In the genomic region with DNA sequence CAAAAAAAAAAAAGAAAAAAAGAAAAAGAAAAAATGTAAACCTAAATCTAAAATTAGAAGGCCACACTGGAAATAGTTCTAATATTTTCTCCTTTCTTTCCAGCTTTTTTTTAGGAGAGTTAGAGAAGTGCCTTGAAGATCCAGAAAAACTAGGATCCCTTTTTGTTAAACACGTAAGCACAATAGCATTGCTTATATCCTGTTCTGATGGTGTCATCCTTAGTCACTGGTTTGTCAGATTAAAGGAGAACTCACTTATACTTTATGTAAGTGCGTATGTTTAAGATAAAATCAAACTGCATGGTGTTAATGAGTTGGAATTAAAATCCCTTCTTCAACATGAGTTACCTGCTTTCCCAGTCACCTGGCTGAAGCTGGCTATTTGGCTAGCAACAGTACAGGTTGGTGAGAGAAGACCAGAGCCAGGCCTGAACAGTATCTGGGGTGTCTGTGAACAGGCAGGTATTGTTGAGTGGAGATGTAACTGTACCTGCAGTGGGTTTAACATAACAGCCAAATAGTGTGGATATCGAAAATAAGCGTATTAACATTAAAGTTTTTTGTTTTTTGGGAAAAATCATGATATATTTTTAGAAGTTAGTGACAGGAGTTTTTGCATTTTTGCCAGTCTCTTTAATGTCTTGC, we compare ENCODE assay signal across 17 cellular contexts.
DNase-seq lines count a peak whose midpoint lies in the region; ATAC-seq and TF ChIP-seq lines count a peak whose summit lies in the region.
"Had no signal": no experiment of that assay in that cellular context is flagged by ENCODE, and none has a peak within 500 bp of the region (broad histone marks: within the 10 kb centered on the region; RNA-seq: fewer than 3 reads in every experiment).

No MANE protein-coding gene starts in this region.

- peak overlapping the region; percentile 9 for H3K9ac ChIP-seq in skeletal muscle satellite cell (ENCODE audit: low read depth, low read length)

- H3K36me3 ChIP-seq in skeletal muscle satellite cell (ENCODE audit: insufficient read depth, low read length) (peaks cover 96% of the 10 kb centered on the region), HAP-1 (replicated peaks) (peaks cover 5% of the 10 kb centered on the region)
- H3K36me3 ChIP-seq: ovary had no signal

- H3K4me1 Mint-ChIP-seq in HFFc6 (ENCODE audit: low read depth), result peaks cover 40% of the 10 kb centered on the region

- peaks cover 18% of the 10 kb centered on the region for H3K27me3 Mint-ChIP-seq in HFFc6 (ENCODE audit: insufficient read depth)

- H3K4me3 Mint-ChIP-seq in HFFc6, result peak overlapping the region; percentile 43; the same call in 1 of the 2 replicates

- H3K27me3 ChIP-seq in skeletal muscle satellite cell (ENCODE audit: control insufficient read depth, insufficient read depth, low read length) (no peaks in the 10 kb centered on the region), HAP-1 (ENCODE audit: low read depth) (no peaks in the 10 kb centered on the region)
- H3K27me3 ChIP-seq: heart left ventricle, ovary had no signal

- H3K27ac Mint-ChIP-seq in HFFc6, result peak overlapping the region; percentile 92
- H3K27ac Mint-ChIP-seq: activated T-helper 2 cell treated with anti-CD3 and anti-CD28 coated beads, Interferon-gamma antibody, Interleukin-2, Interleukin-4, amounts not matched to agents 10 μg/mL and 5 μg/mL and 100 μg/mL, durations not matched to agents 14 hours and 24 hours and 36 hours had no signal

- H3K4me1 ChIP-seq in skeletal muscle satellite cell (ENCODE audit: control insufficient read depth, insufficient read depth, low read length), result peaks cover 30% of the 10 kb centered on the region
- peaks cover 9% of the 10 kb centered on the region for H3K4me1 ChIP-seq in HAP-1

- H3K9me3 ChIP-seq in skeletal muscle satellite cell (replicated peaks; ENCODE audit: low read length) (no peaks in the 10 kb centered on the region), HAP-1 (no peaks in the 10 kb centered on the region)
- H3K9me3 ChIP-seq: heart left ventricle, mucosa of descending colon, ovary had no signal

- peaks cover 61% of the 10 kb centered on the region for H3K36me3 Mint-ChIP-seq in HFFc6 (ENCODE audit: low read depth)

- no peak overlapping the region for H3K4me3 ChIP-seq in skeletal muscle satellite cell (ENCODE audit: low read length)
- H3K4me3 ChIP-seq in HAP-1, result no peak overlapping the region
- H3K4me3 ChIP-seq: heart left ventricle, mucosa of descending colon, ovary had no signal

- no peaks in the 10 kb centered on the region for H3K9me3 Mint-ChIP-seq in HFFc6
- H3K9me3 Mint-ChIP-seq: activated T-helper 2 cell treated with anti-CD3 and anti-CD28 coated beads, Interferon-gamma antibody, Interleukin-2, Interleukin-4, amounts not matched to agents 10 μg/mL and 5 μg/mL and 100 μg/mL, durations not matched to agents 14 hours and 24 hours and 36 hours had no signal

- TF ChIP-seq CTCF in HFFc6 (IDR thresholded peaks at IDR 0.05), result no peak

- no peak overlapping the region for H3K4me2 ChIP-seq in skeletal muscle satellite cell (ENCODE audit: low read length)

- ATAC-seq in SK-N-SH treated with all-trans-retinoic acid at 6 μM for 48 hours (peak; percentile 18; the same call in 2 of the 3 replicates), esophagus mucosa (peak; percentile 91), GM18861 (IDR thresholded peaks at IDR 0.05; ENCODE audit: unreplicated experiment) (no peak)
- ATAC-seq: heart left ventricle; mucosa of descending colon; stimulated activated naive CD8-positive, alpha-beta T cell treated with anti-CD3 and anti-CD28 coated beads, Interleukin-15, Interleukin-2, amounts not matched to agents 100 U/mL and 50 U/mL, for 24 hours had no signal

- in situ Hi-C loops in HAP-1 (cut with MboI; ENCODE audit: low sequenced_read_pairs), result no loop called here

- DNase-seq in HFFc6, result peak; percentile 73
- DNase-seq in retina, result no peak
- DNase-seq in HAP-1 (ENCODE audit: low spot score in 2 of 2), result no peak
- DNase-seq: C1 segment of cervical spinal cord; DMS53; heart left ventricle; mucosa of descending colon; NCI-H1436 treated with DMSO at 0.1 percent for 48 hours; NCI-H446 treated with DMSO at 0.1 percent for 48 hours; ovary; small intestine; stimulated activated naive CD8-positive, alpha-beta T cell treated with anti-CD3 and anti-CD28 coated beads, Interleukin-15, Interleukin-2, amounts not matched to agents 100 U/mL and 50 U/mL, for 24 hours had no signal

TF ChIP-seq in SK-N-SH treated with all-trans-retinoic acid at 6 μM for 48 hours, 23 proteins besides CTCF, POLR2A, EP300 and RAD21:
- TF ChIP-seq, protein P1, sequence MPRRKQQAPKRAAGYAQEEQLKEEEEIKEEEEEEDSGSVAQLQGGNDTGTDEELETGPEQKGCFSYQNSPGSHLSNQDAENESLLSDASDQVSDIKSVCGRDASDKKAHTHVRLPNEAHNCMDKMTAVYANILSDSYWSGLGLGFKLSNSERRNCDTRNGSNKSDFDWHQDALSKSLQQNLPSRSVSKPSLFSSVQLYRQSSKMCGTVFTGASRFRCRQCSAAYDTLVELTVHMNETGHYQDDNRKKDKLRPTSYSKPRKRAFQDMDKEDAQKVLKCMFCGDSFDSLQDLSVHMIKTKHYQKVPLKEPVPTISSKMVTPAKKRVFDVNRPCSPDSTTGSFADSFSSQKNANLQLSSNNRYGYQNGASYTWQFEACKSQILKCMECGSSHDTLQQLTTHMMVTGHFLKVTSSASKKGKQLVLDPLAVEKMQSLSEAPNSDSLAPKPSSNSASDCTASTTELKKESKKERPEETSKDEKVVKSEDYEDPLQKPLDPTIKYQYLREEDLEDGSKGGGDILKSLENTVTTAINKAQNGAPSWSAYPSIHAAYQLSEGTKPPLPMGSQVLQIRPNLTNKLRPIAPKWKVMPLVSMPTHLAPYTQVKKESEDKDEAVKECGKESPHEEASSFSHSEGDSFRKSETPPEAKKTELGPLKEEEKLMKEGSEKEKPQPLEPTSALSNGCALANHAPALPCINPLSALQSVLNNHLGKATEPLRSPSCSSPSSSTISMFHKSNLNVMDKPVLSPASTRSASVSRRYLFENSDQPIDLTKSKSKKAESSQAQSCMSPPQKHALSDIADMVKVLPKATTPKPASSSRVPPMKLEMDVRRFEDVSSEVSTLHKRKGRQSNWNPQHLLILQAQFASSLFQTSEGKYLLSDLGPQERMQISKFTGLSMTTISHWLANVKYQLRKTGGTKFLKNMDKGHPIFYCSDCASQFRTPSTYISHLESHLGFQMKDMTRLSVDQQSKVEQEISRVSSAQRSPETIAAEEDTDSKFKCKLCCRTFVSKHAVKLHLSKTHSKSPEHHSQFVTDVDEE (CRISPR knock-in tag; IDR thresholded peaks at IDR 0.05), result no peak
- TF ChIP-seq TCF4 (CRISPR knock-in tag; IDR thresholded peaks at IDR 0.05; ENCODE audit: borderline replicate concordance), result no peak
- no peak for TF ChIP-seq ESRRG (CRISPR knock-in tag; IDR thresholded peaks at IDR 0.05)
- TF ChIP-seq PPARA (CRISPR knock-in tag; IDR thresholded peaks at IDR 0.05; ENCODE audit: borderline replicate concordance), result no peak
- TF ChIP-seq, protein P2, sequence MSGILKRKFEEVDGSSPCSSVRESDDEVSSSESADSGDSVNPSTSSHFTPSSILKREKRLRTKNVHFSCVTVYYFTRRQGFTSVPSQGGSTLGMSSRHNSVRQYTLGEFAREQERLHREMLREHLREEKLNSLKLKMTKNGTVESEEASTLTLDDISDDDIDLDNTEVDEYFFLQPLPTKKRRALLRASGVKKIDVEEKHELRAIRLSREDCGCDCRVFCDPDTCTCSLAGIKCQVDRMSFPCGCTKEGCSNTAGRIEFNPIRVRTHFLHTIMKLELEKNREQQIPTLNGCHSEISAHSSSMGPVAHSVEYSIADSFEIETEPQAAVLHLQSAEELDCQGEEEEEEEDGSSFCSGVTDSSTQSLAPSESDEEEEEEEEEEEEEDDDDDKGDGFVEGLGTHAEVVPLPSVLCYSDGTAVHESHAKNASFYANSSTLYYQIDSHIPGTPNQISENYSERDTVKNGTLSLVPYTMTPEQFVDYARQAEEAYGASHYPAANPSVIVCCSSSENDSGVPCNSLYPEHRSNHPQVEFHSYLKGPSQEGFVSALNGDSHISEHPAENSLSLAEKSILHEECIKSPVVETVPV (CRISPR knock-in tag; IDR thresholded peaks at IDR 0.05), result no peak
- no peak for TF ChIP-seq ARNTL (CRISPR knock-in tag; IDR thresholded peaks at IDR 0.05; ENCODE audit: borderline replicate concordance, low read depth)
- no peak for TF ChIP-seq OSR1 (CRISPR knock-in tag; IDR thresholded peaks at IDR 0.05)
- TF ChIP-seq ZNF70 (CRISPR knock-in tag; IDR thresholded peaks at IDR 0.05), result no peak
- TF ChIP-seq ZC3H10 (CRISPR knock-in tag; IDR thresholded peaks at IDR 0.05), result no peak
- TF ChIP-seq CSDC2 (CRISPR knock-in tag; IDR thresholded peaks at IDR 0.05), result no peak
- TF ChIP-seq RARB (CRISPR knock-in tag; IDR thresholded peaks at IDR 0.05), result no peak
